15 cellular contexts compared by ENCODE assay signal in the genomic region with DNA sequence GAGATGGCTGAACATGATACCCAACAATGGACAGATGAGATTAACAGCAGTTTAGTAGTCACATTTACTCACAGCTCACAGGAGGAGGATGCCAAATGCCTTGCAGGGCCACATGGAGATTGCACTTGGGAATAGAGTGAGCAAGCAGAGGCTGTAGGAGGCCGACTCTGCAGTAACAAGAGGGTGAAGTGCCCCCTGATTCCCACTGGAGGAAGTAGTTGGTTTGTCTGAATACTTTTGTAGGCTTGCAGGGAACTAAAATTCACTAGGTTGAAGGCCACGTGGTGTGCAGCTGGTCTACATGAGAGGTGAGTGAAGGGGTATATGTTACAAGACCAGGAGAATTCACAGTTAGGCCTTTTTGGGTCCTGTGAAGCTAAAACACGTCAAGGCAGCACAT.
DNase-seq lines count a peak whose midpoint lies in the region; ATAC-seq, FAIRE-seq and TF ChIP-seq lines count a peak whose summit lies in the region.
"Had no signal": no experiment of that assay in that cellular context is flagged by ENCODE, and none has a peak within 500 bp of the region (broad histone marks: within the 10 kb centered on the region; RNA-seq: fewer than 3 reads in every experiment).

No MANE protein-coding gene starts in this region.

- CTCF ChIA-PET in A549 (lab: Yijun Ruan, JAX), result no interaction called here
- CTCF ChIA-PET in activated naive CD4-positive, alpha-beta T cell treated with anti-CD3 and anti-CD28 coated beads, Interleukin-2, amount 10 ng/mL, durations not matched to agents 7 days and 5 days (lab: Charles Lee), result no interaction called here

- H3K36me3 ChIP-seq in osteoblast (ENCODE audit: insufficient read depth, low read length), result no peaks in the 10 kb centered on the region
- H3K36me3 ChIP-seq: upper lobe of left lung had no signal

- peaks cover 5% of the 10 kb centered on the region for H3K27me3 Mint-ChIP-seq in activated naive CD4-positive, alpha-beta T cell treated with anti-CD3 and anti-CD28 coated beads, Interleukin-2, amount 10 ng/mL, durations not matched to agents 7 days and 5 days
- no peaks in the 10 kb centered on the region for H3K27me3 Mint-ChIP-seq in activated CD4-positive, alpha-beta T cell treated with anti-CD3 and anti-CD28 coated beads, Interleukin-2, amount 10 ng/mL, durations not matched to agents 24 days and 14 days

- no peak overlapping the region for H3K4me3 Mint-ChIP-seq in activated naive CD4-positive, alpha-beta T cell treated with anti-CD3 and anti-CD28 coated beads, Interleukin-2, amount 10 ng/mL, durations not matched to agents 7 days and 5 days
- H3K4me3 Mint-ChIP-seq in activated CD4-positive, alpha-beta T cell treated with anti-CD3 and anti-CD28 coated beads, Interleukin-2, amount 10 ng/mL, durations not matched to agents 24 days and 14 days, result no peak overlapping the region

- no peak for TF ChIP-seq EP300 in A549 (IDR thresholded peaks at IDR 0.05)

- H3K27ac ChIP-seq in A549, result peak overlapping the region; percentile 15 to 21; a peak in 2 of 6 replicates
- H3K27ac ChIP-seq in osteoblast (ENCODE audit: low read depth, low read length), result peak overlapping the region; percentile 68
- H3K27ac ChIP-seq: upper lobe of left lung had no signal

- no peaks in the 10 kb centered on the region for H4K20me1 ChIP-seq in osteoblast (ENCODE audit: insufficient read depth, low read length)

- no peaks in the 10 kb centered on the region for H3K27me3 ChIP-seq in osteoblast (ENCODE audit: insufficient read depth, low read length)
- H3K27me3 ChIP-seq: upper lobe of left lung had no signal

- DNase-seq in A549 (ENCODE audit: low read depth in 1 of 2, low spot score in 1 of 2), result no peak
- peak; percentile 21 for DNase-seq in ELR (ENCODE audit: low read depth)
- DNase-seq in choroid plexus epithelial cell (ENCODE audit: low read depth), result peak; percentile 14
- peak; percentile 41 for DNase-seq in osteoblast (ENCODE audit: insufficient read length, low spot score, missing footprints)
- DNase-seq in activated naive CD4-positive, alpha-beta T cell treated with anti-CD3 and anti-CD28 coated beads, Interleukin-2, amount 10 ng/mL, durations not matched to agents 7 days and 5 days, result no peak
- DNase-seq in epidermal melanocyte (ENCODE audit: insufficient read length, low spot score), result no peak
- DNase-seq in activated CD4-positive, alpha-beta T cell treated with anti-CD3 and anti-CD28 coated beads, Interleukin-2, amount 10 ng/mL, durations not matched to agents 24 days and 14 days, result no peak
- no peak for DNase-seq in NCI-H2029 treated with DMSO at 0.1 percent for 48 hours (lab: John Stamatoyannopoulos, UW)
- DNase-seq: activated CD4-positive, CD25-positive, alpha-beta regulatory T cell treated with anti-CD3 and anti-CD28 coated beads, Interleukin-2, amount 50 U/mL, for 72 hours; activated naive CD4-positive, alpha-beta T cell treated with anti-CD3 and anti-CD28 coated beads, Interleukin-2, amount 50 U/mL, for 16 hours; effector CD8-positive, alpha-beta T cell; KBM-7; retina; stimulated activated CD4-positive, alpha-beta T cell treated with anti-CD3 and anti-CD28 coated beads, Interleukin-4, amount 100 ng/mL, for 4 hours; upper lobe of left lung had no signal

- no peak overlapping the region for H3K27ac Mint-ChIP-seq in activated naive CD4-positive, alpha-beta T cell treated with anti-CD3 and anti-CD28 coated beads, Interleukin-2, amount 10 ng/mL, durations not matched to agents 7 days and 5 days
- no peak overlapping the region for H3K27ac Mint-ChIP-seq in activated CD4-positive, alpha-beta T cell treated with anti-CD3 and anti-CD28 coated beads, Interleukin-2, amount 10 ng/mL, durations not matched to agents 24 days and 14 days

- no peak for ATAC-seq in A549

- 33% methylated on average over 3 of the region's 3 CpGs for WGBS in A549 (ENCODE audit: missing lambda C conversion rate)

- intact Hi-C loops in activated CD4-positive, alpha-beta T cell treated with anti-CD3 and anti-CD28 coated beads, Interleukin-2, amount 10 ng/mL, durations not matched to agents 24 days and 14 days (cut with micrococcal nuclease), result no loop called here

- H3K4me2 ChIP-seq in A549, result no peak overlapping the region
- H3K4me2 ChIP-seq in osteoblast (ENCODE audit: insufficient read depth, low read length), result peak overlapping the region; percentile 28

- no peak for TF ChIP-seq RAD21 in A549 (conservative IDR thresholded peaks at IDR 0.05 in 1 of 2, IDR thresholded peaks at IDR 0.05 in 1 of 2)

- H3K4me3 ChIP-seq in A549 (no peak overlapping the region), choroid plexus epithelial cell (ENCODE audit: low read depth, low read length) (no peak overlapping the region), osteoblast (ENCODE audit: insufficient read depth, low read length) (no peak overlapping the region)
- H3K4me3 ChIP-seq: upper lobe of left lung had no signal

- TF ChIP-seq CTCF in A549 (IDR thresholded peaks at IDR 0.05) (no peak), choroid plexus epithelial cell (conservative IDR thresholded peaks at IDR 0.05; ENCODE audit: low read depth, low read length) (no peak), osteoblast (IDR thresholded peaks at IDR 0.05; ENCODE audit: extremely low read depth, low read depth, low read length) (peak; percentile 33)

- POLR2A ChIA-PET in A549 (lab: Yijun Ruan, JAX), result no interaction called here

- no peaks in the 10 kb centered on the region for H3K79me2 ChIP-seq in osteoblast (ENCODE audit: insufficient read depth, low read length)

- no peaks in the 10 kb centered on the region for H3K4me1 Mint-ChIP-seq in activated naive CD4-positive, alpha-beta T cell treated with anti-CD3 and anti-CD28 coated beads, Interleukin-2, amount 10 ng/mL, durations not matched to agents 7 days and 5 days
- no peaks in the 10 kb centered on the region for H3K4me1 Mint-ChIP-seq in activated CD4-positive, alpha-beta T cell treated with anti-CD3 and anti-CD28 coated beads, Interleukin-2, amount 10 ng/mL, durations not matched to agents 24 days and 14 days

- FAIRE-seq in A549 (lab: Jason Lieb, UNC), result no peak

- H3K9me3 ChIP-seq in A549 (no peaks in the 10 kb centered on the region), osteoblast (ENCODE audit: low read depth, low read length) (no peaks in the 10 kb centered on the region)
- H3K9me3 ChIP-seq: upper lobe of left lung had no signal

- H3K4me1 ChIP-seq in A549, result peaks cover 14% of the 10 kb centered on the region
- peaks cover 33% of the 10 kb centered on the region for H3K4me1 ChIP-seq in osteoblast (ENCODE audit: insufficient read depth, low read length)

- TF ChIP-seq POLR2A in A549 (IDR thresholded peaks at IDR 0.05; ENCODE audit: low read length), result no peak

- H3K36me3 Mint-ChIP-seq in activated naive CD4-positive, alpha-beta T cell treated with anti-CD3 and anti-CD28 coated beads, Interleukin-2, amount 10 ng/mL, durations not matched to agents 7 days and 5 days, result no peaks in the 10 kb centered on the region
- H3K36me3 Mint-ChIP-seq in activated CD4-positive, alpha-beta T cell treated with anti-CD3 and anti-CD28 coated beads, Interleukin-2, amount 10 ng/mL, durations not matched to agents 24 days and 14 days (ENCODE audit: low read depth), result no peaks in the 10 kb centered on the region

- H3K9me3 Mint-ChIP-seq in activated naive CD4-positive, alpha-beta T cell treated with anti-CD3 and anti-CD28 coated beads, Interleukin-2, amount 10 ng/mL, durations not matched to agents 7 days and 5 days, result no peaks in the 10 kb centered on the region
- H3K9me3 Mint-ChIP-seq in activated CD4-positive, alpha-beta T cell treated with anti-CD3 and anti-CD28 coated beads, Interleukin-2, amount 10 ng/mL, durations not matched to agents 24 days and 14 days, result no peaks in the 10 kb centered on the region

- no peak overlapping the region for H2AFZ ChIP-seq in osteoblast (ENCODE audit: low read length)

TF ChIP-seq in A549, 52 proteins besides CTCF, POLR2A, EP300 and RAD21 (continues in another document):
- TF ChIP-seq, protein P1, sequence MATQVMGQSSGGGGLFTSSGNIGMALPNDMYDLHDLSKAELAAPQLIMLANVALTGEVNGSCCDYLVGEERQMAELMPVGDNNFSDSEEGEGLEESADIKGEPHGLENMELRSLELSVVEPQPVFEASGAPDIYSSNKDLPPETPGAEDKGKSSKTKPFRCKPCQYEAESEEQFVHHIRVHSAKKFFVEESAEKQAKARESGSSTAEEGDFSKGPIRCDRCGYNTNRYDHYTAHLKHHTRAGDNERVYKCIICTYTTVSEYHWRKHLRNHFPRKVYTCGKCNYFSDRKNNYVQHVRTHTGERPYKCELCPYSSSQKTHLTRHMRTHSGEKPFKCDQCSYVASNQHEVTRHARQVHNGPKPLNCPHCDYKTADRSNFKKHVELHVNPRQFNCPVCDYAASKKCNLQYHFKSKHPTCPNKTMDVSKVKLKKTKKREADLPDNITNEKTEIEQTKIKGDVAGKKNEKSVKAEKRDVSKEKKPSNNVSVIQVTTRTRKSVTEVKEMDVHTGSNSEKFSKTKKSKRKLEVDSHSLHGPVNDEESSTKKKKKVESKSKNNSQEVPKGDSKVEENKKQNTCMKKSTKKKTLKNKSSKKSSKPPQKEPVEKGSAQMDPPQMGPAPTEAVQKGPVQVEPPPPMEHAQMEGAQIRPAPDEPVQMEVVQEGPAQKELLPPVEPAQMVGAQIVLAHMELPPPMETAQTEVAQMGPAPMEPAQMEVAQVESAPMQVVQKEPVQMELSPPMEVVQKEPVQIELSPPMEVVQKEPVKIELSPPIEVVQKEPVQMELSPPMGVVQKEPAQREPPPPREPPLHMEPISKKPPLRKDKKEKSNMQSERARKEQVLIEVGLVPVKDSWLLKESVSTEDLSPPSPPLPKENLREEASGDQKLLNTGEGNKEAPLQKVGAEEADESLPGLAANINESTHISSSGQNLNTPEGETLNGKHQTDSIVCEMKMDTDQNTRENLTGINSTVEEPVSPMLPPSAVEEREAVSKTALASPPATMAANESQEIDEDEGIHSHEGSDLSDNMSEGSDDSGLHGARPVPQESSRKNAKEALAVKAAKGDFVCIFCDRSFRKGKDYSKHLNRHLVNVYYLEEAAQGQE (IDR thresholded peaks at IDR 0.05), result no peak
- TF ChIP-seq NR3C1 (IDR thresholded peaks at IDR 0.05) (no peak), JUNB (IDR thresholded peaks at IDR 0.05) (no peak), HOXA7 (CRISPR knock-in tag; IDR thresholded peaks at IDR 0.05) (no peak)
- TF ChIP-seq, protein P2, sequence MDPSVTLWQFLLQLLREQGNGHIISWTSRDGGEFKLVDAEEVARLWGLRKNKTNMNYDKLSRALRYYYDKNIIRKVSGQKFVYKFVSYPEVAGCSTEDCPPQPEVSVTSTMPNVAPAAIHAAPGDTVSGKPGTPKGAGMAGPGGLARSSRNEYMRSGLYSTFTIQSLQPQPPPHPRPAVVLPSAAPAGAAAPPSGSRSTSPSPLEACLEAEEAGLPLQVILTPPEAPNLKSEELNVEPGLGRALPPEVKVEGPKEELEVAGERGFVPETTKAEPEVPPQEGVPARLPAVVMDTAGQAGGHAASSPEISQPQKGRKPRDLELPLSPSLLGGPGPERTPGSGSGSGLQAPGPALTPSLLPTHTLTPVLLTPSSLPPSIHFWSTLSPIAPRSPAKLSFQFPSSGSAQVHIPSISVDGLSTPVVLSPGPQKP (IDR thresholded peaks at IDR 0.05; ENCODE audit: low read depth, low read length), result no peak

Comparison
In these comparisons a context has a peak if more than half of its experiments do, and no peak if none do; other contexts are left out.
1. DNase-seq: peak in ELR (single experiment), choroid plexus epithelial cell (single experiment) and osteoblast (single experiment); none in A549 (0 of 2), activated naive CD4-positive, alpha-beta T cell treated with anti-CD3 and anti-CD28 coated beads, Interleukin-2, amount 10 ng/mL, durations not matched to agents 7 days and 5 days (single experiment), epidermal melanocyte (single experiment), activated CD4-positive, alpha-beta T cell treated with anti-CD3 and anti-CD28 coated beads, Interleukin-2, amount 10 ng/mL, durations not matched to agents 24 days and 14 days (single experiment) and NCI-H2029 treated with DMSO at 0.1 percent for 48 hours (single experiment).